In genomic region chr17:2051388-2052237, GRCh38 we compare ENCODE assay signal across 12 cellular contexts. TPM values are rescaled to one million over a fixed set of nuclear protein-coding genes. Genes with fewer than 3 reads are reported as not detected.
DNase-seq lines count a peak whose midpoint lies in the region; ATAC-seq and TF ChIP-seq lines count a peak whose summit lies in the region.
"Had no signal": no experiment of that assay in that cellular context is flagged by ENCODE, and none has a peak within 500 bp of the region (broad histone marks: within the 10 kb centered on the region; RNA-seq: fewer than 3 reads in every experiment).

No MANE protein-coding gene starts in this region.

- TF ChIP-seq CTCF in transverse colon (IDR thresholded peaks at IDR 0.05) (no peak), gastroesophageal sphincter (IDR thresholded peaks at IDR 0.05) (no peak)

- peaks cover 2% of the 10 kb centered on the region for H3K36me3 Mint-ChIP-seq in activated naive CD4-positive, alpha-beta T cell treated with anti-CD3 and anti-CD28 coated beads, Interleukin-2, amount 10 ng/mL, durations not matched to agents 7 days and 5 days
- peaks cover 2% of the 10 kb centered on the region for H3K36me3 Mint-ChIP-seq in activated CD8-positive, alpha-beta T cell treated with anti-CD3 and anti-CD28 coated beads, Interleukin-2, amount 10 ng/mL, durations not matched to agents 7 days and 5 days (ENCODE audit: low read depth)

- 25% methylated on average over 41 of the region's 45 CpGs for WGBS in mesenchymal stem cell
- WGBS in transverse colon (ENCODE audit: low coverage in 1 of 2), 2 donors, result 25 to 41% methylated on average over 7 to 32 of the region's 45 CpGs
- 48 to 66% methylated on average over 7 to 8 of the region's 45 CpGs for WGBS in gastroesophageal sphincter (ENCODE audit: low coverage in 1 of 2), 2 donors

- H3K4me1 ChIP-seq in mesenchymal stem cell (ENCODE audit: control insufficient read depth, insufficient read depth, low read depth, low read length) (peaks cover 41% of the 10 kb centered on the region), transverse colon (peaks cover 16 to 61% (median 51%) of the 10 kb centered on the region in 4 donors), gastroesophageal sphincter (peaks cover 0 to 69% (median 16%) of the 10 kb centered on the region in 3 donors)

- H3K4me3 ChIP-seq in mesenchymal stem cell (ENCODE audit: insufficient read depth in 1 of 2, low read depth in 1 of 2, low read length in 2 of 2) (peak overlapping the region in 1 of 2 experiments; percentile 84), transverse colon (peak overlapping the region in 2 of 4 donors; percentile 75 to 81), gastroesophageal sphincter (peak overlapping the region in 1 of 2 donors; percentile 75)

- no peaks in the 10 kb centered on the region for H3K27me3 ChIP-seq in mesenchymal stem cell (ENCODE audit: control insufficient read depth in 1 of 2, insufficient read depth in 1 of 2, low read length in 2 of 2)
- H3K27me3 ChIP-seq in transverse colon, result peaks cover 69% of the 10 kb centered on the region
- H3K27me3 ChIP-seq in gastroesophageal sphincter, result peaks cover 54% of the 10 kb centered on the region

- H2BK12ac ChIP-seq in mesenchymal stem cell (ENCODE audit: low read length in 2 of 2), result peak overlapping the region in 1 of 2 experiments; percentile 73

- H3K4ac ChIP-seq in mesenchymal stem cell (ENCODE audit: low read depth in 1 of 2, low read length in 2 of 2), result no peak overlapping the region

- no peak overlapping the region for H2AK5ac ChIP-seq in mesenchymal stem cell (ENCODE audit: low read length, severe bottlenecking)

- no peak overlapping the region for H2BK15ac ChIP-seq in mesenchymal stem cell (ENCODE audit: low read depth, poor library complexity, severe bottlenecking)

- peak overlapping the region; percentile 67 for H3K27ac Mint-ChIP-seq in activated naive CD4-positive, alpha-beta T cell treated with anti-CD3 and anti-CD28 coated beads, Interleukin-2, amount 10 ng/mL, durations not matched to agents 7 days and 5 days
- peak overlapping the region; percentile 6 for H3K27ac Mint-ChIP-seq in activated CD8-positive, alpha-beta T cell treated with anti-CD3 and anti-CD28 coated beads, Interleukin-2, amount 10 ng/mL, durations not matched to agents 7 days and 5 days

- intact Hi-C loops in transverse colon (cut with DNase I; ENCODE audit: low total_unique reads), result loop anchor here (5.0 to 10.0 kb wide), 2 partner anchors 123 to 231 kb away; no protein-coding TSS in a partner anchor

- peaks cover 33% of the 10 kb centered on the region for H3K4me1 Mint-ChIP-seq in activated naive CD4-positive, alpha-beta T cell treated with anti-CD3 and anti-CD28 coated beads, Interleukin-2, amount 10 ng/mL, durations not matched to agents 7 days and 5 days
- H3K4me1 Mint-ChIP-seq in activated CD8-positive, alpha-beta T cell treated with anti-CD3 and anti-CD28 coated beads, Interleukin-2, amount 10 ng/mL, durations not matched to agents 7 days and 5 days (ENCODE audit: low read depth), result peaks cover 30% of the 10 kb centered on the region

- H2BK5ac ChIP-seq in mesenchymal stem cell (ENCODE audit: low read depth, low read length, poor library complexity, severe bottlenecking), result no peak overlapping the region

- peaks cover 0 to 4% of the 10 kb centered on the region in 2 experiments for H3K36me3 ChIP-seq in mesenchymal stem cell (ENCODE audit: control insufficient read depth in 1 of 2, insufficient read depth in 2 of 2, low read depth in 1 of 2, low read length in 2 of 2)
- no peaks in the 10 kb centered on the region for H3K36me3 ChIP-seq in transverse colon
- peaks cover 0 to 5% of the 10 kb centered on the region in 2 donors for H3K36me3 ChIP-seq in gastroesophageal sphincter
- H3K36me3 ChIP-seq: HAP-1 had no signal

- H3K18ac ChIP-seq in mesenchymal stem cell (ENCODE audit: low read depth in 1 of 2, low read length in 2 of 2), result no peak overlapping the region

- H3K9ac ChIP-seq in mesenchymal stem cell (ENCODE audit: low read length), result no peak overlapping the region

- H3K4me3 Mint-ChIP-seq in activated naive CD4-positive, alpha-beta T cell treated with anti-CD3 and anti-CD28 coated beads, Interleukin-2, amount 10 ng/mL, durations not matched to agents 7 days and 5 days, result peak overlapping the region; percentile 43
- peak overlapping the region; percentile 10 for H3K4me3 Mint-ChIP-seq in activated CD8-positive, alpha-beta T cell treated with anti-CD3 and anti-CD28 coated beads, Interleukin-2, amount 10 ng/mL, durations not matched to agents 7 days and 5 days

- peak overlapping the region; percentile 98 for H3K4me2 ChIP-seq in mesenchymal stem cell (ENCODE audit: low read length, poor library complexity, severe bottlenecking)

- H4K8ac ChIP-seq in mesenchymal stem cell (ENCODE audit: low read length), result no peak overlapping the region

- CTCF ChIA-PET in activated naive CD4-positive, alpha-beta T cell treated with anti-CD3 and anti-CD28 coated beads, Interleukin-2, amount 10 ng/mL, durations not matched to agents 7 days and 5 days (lab: Charles Lee), result interaction anchor here (1.4 to 1.8 kb wide), 3 partner anchors 193 to 364 kb away, joined by 3 to 5 read pairs (median 5); no protein-coding TSS in a partner anchor
- CTCF ChIA-PET in activated CD8-positive, alpha-beta T cell treated with anti-CD3 and anti-CD28 coated beads, Interleukin-2, amount 10 ng/mL, durations not matched to agents 7 days and 5 days (lab: Charles Lee), result interaction anchor here (1.2 to 1.3 kb wide), 5 partner anchors 193 to 341 kb away, joined by 3 to 5 read pairs (median 5); no protein-coding TSS in a partner anchor

- POLR2A ChIA-PET in activated CD8-positive, alpha-beta T cell treated with anti-CD3 and anti-CD28 coated beads, Interleukin-2, amount 10 ng/mL, durations not matched to agents 7 days and 5 days (lab: Charles Lee), result interaction anchor here (0.6 to 1.6 kb wide), 3 partner anchors 152 to 341 kb away, joined by 3 to 5 read pairs (median 3); no protein-coding TSS in a partner anchor

- no peak for DNase-seq in activated naive CD4-positive, alpha-beta T cell treated with anti-CD3 and anti-CD28 coated beads, Interleukin-2, amount 10 ng/mL, durations not matched to agents 7 days and 5 days
- no peak for DNase-seq in activated naive CD4-positive, alpha-beta T cell treated with anti-CD3 and anti-CD28 coated beads, Interleukin-2, amount 50 U/mL, for 16 hours
- DNase-seq in activated CD8-positive, alpha-beta T cell treated with anti-CD3 and anti-CD28 coated beads, Interleukin-2, amount 10 ng/mL, durations not matched to agents 7 days and 5 days, result no peak
- DNase-seq in mesenchymal stem cell (no peak), transverse colon (no peak), kidney tubule cell (ENCODE audit: low spot score) (no peak)
- DNase-seq: NCI-H2029 treated with DMSO at 0.1 percent for 48 hours; stimulated activated CD4-positive, alpha-beta T cell treated with anti-CD3 and anti-CD28 coated beads, Interleukin-2, amount 100 ng/mL, for 48 hours had no signal

- H3K9me3 ChIP-seq in mesenchymal stem cell (ENCODE audit: control insufficient read depth, low read length) (no peaks in the 10 kb centered on the region), transverse colon (no peaks in the 10 kb centered on the region), gastroesophageal sphincter (no peaks in the 10 kb centered on the region)
- H3K9me3 ChIP-seq: HAP-1 had no signal

- no peak for ATAC-seq in activated CD8-positive, alpha-beta T cell treated with anti-CD3 and anti-CD28 coated beads, Interleukin-2, amount 10 ng/mL, durations not matched to agents 7 days and 5 days
- ATAC-seq in HG02981 (IDR thresholded peaks at IDR 0.05; ENCODE audit: unreplicated experiment) (no peak), gastroesophageal sphincter (no peak)

- in situ Hi-C loops in transverse colon (cut with MboI; ENCODE audit: low pct_ligation_motif_present in 1 of 4, low pct_unique_long_range_greater_than_20kb in 1 of 4, low sequenced_read_pairs in 3 of 4), result loop anchor here in 1 of 4 donors (25.0 kb wide), 1 partner anchor 111 kb away; no protein-coding TSS in a partner anchor

- no peak overlapping the region for H3K27ac ChIP-seq in mesenchymal stem cell (ENCODE audit: low read length, poor library complexity, severe bottlenecking)
- H3K27ac ChIP-seq in transverse colon, result peak overlapping the region in 3 of 4 donors; percentile 24 to 64 (median 59)
- H3K27ac ChIP-seq in gastroesophageal sphincter, result peak overlapping the region in 2 of 4 donors; percentile 67 to 77

- peaks cover 2% of the 10 kb centered on the region for H3K79me1 ChIP-seq in mesenchymal stem cell (replicated peaks; ENCODE audit: low read length, poor library complexity, severe bottlenecking)

- no peak overlapping the region for H2AFZ ChIP-seq in mesenchymal stem cell (ENCODE audit: low read depth, low read length)

- no peak overlapping the region for H4K91ac ChIP-seq in mesenchymal stem cell (ENCODE audit: low read length)

- H3K27me3 Mint-ChIP-seq in activated naive CD4-positive, alpha-beta T cell treated with anti-CD3 and anti-CD28 coated beads, Interleukin-2, amount 10 ng/mL, durations not matched to agents 7 days and 5 days, result peaks cover 60% of the 10 kb centered on the region
- peaks cover 14% of the 10 kb centered on the region for H3K27me3 Mint-ChIP-seq in activated CD8-positive, alpha-beta T cell treated with anti-CD3 and anti-CD28 coated beads, Interleukin-2, amount 10 ng/mL, durations not matched to agents 7 days and 5 days (ENCODE audit: low read depth)

- TF ChIP-seq POLR2A in transverse colon (IDR thresholded peaks at IDR 0.05) (no peak), gastroesophageal sphincter (IDR thresholded peaks at IDR 0.05) (no peak)

- H2BK120ac ChIP-seq in mesenchymal stem cell (ENCODE audit: low read depth, low read length), result no peak overlapping the region

- H3K14ac ChIP-seq in mesenchymal stem cell (ENCODE audit: low read length in 2 of 2), result no peak overlapping the region

- TF ChIP-seq EP300 in transverse colon (IDR thresholded peaks at IDR 0.05; ENCODE audit: low read depth) (no peak), gastroesophageal sphincter (IDR thresholded peaks at IDR 0.05) (no peak)

- no peak overlapping the region for H3K23ac ChIP-seq in mesenchymal stem cell (ENCODE audit: low read length in 2 of 2)

- H3K9me3 Mint-ChIP-seq in activated naive CD4-positive, alpha-beta T cell treated with anti-CD3 and anti-CD28 coated beads, Interleukin-2, amount 10 ng/mL, durations not matched to agents 7 days and 5 days, result no peaks in the 10 kb centered on the region
- no peaks in the 10 kb centered on the region for H3K9me3 Mint-ChIP-seq in activated CD8-positive, alpha-beta T cell treated with anti-CD3 and anti-CD28 coated beads, Interleukin-2, amount 10 ng/mL, durations not matched to agents 7 days and 5 days (ENCODE audit: insufficient read depth)

RNA-seq across cellular contexts. Expression of gene HIC1, which starts 3.3 kb away (rescaled TPM):
- total RNA-seq in activated CD8-positive, alpha-beta T cell treated with anti-CD3 and anti-CD28 coated beads, Interleukin-2, amount 10 ng/mL, durations not matched to agents 7 days and 5 days, result 10 to 100 TPM; 66.8 to 70.8 TPM
- polyA plus RNA-seq in mesenchymal stem cell (2013, experiment 1 of 2), result 25.3 TPM
- polyA plus RNA-seq in mesenchymal stem cell (2013, experiment 2 of 2), result 23.9 TPM
- total RNA-seq in transverse colon, result 10 to 100 TPM in 2 of 4 donors, 1 to 10 TPM in 2; 9.1 to 32.5 (median 14.7) TPM
- 10 to 100 TPM; 32.8 to 56.2 (median 41.6) TPM for total RNA-seq in gastroesophageal sphincter

RNA-seq across cellular contexts. Expression of gene OVCA2, which starts 9.8 kb away (rescaled TPM):
- 10 to 100 TPM; 34.9 to 40.1 TPM for total RNA-seq in activated CD8-positive, alpha-beta T cell treated with anti-CD3 and anti-CD28 coated beads, Interleukin-2, amount 10 ng/mL, durations not matched to agents 7 days and 5 days
- polyA plus RNA-seq in mesenchymal stem cell (2013, experiment 1 of 2), result 72.1 TPM
- 72.9 TPM for polyA plus RNA-seq in mesenchymal stem cell (2013, experiment 2 of 2)
- total RNA-seq in transverse colon (10 to 100 TPM in 3 of 4 donors, 1 to 10 TPM in 1; 5.4 to 73.3 (median 36.9) TPM), gastroesophageal sphincter (10 to 100 TPM; 19.6 to 40.3 (median 36.5) TPM)

RNA-seq across cellular contexts. Expression of gene DPH1, which starts 21.7 kb away (rescaled TPM):
- 10 to 100 TPM; 24.6 to 24.7 TPM for total RNA-seq in activated CD8-positive, alpha-beta T cell treated with anti-CD3 and anti-CD28 coated beads, Interleukin-2, amount 10 ng/mL, durations not matched to agents 7 days and 5 days
- polyA plus RNA-seq in mesenchymal stem cell (2013, experiment 1 of 2), result 24.6 TPM
- polyA plus RNA-seq in mesenchymal stem cell (2013, experiment 2 of 2), result 23.7 TPM
- 10 to 100 TPM; 32.4 to 88.8 (median 58.9) TPM for total RNA-seq in transverse colon
- 10 to 100 TPM; 29.9 to 35.6 (median 34.0) TPM for total RNA-seq in gastroesophageal sphincter

RNA-seq across cellular contexts. Expression of gene RTN4RL1, which starts 26.5 kb away (rescaled TPM):
- total RNA-seq in activated CD8-positive, alpha-beta T cell treated with anti-CD3 and anti-CD28 coated beads, Interleukin-2, amount 10 ng/mL, durations not matched to agents 7 days and 5 days, result under 1 TPM; 0.10 to 0.18 TPM
- 0.10 TPM for polyA plus RNA-seq in mesenchymal stem cell (2013, experiment 1 of 2)
- 0.04 TPM for polyA plus RNA-seq in mesenchymal stem cell (2013, experiment 2 of 2)
- total RNA-seq in transverse colon (under 1 TPM in 3 of 4 donors, not detected in 1; 0.27 to 0.60 (median 0.48) TPM), gastroesophageal sphincter (under 1 TPM in 3 of 4 donors, not detected in 1; 0.58 to 0.81 (median 0.72) TPM)
- total RNA-seq: mononuclear cell had no signal
